ENCODE assay signal across 8 cellular contexts in genomic region chr2:84022810-84023431, GRCh38.
DNase-seq lines count a peak whose midpoint lies in the region; ATAC-seq and TF ChIP-seq lines count a peak whose summit lies in the region.

No MANE protein-coding gene starts in this region.

- no peaks in the 10 kb centered on the region for H3K4me1 ChIP-seq in left lung

- in situ Hi-C loops in astrocyte of the spinal cord (cut with HindIII; ENCODE audit: low sequenced_read_pairs) = no loop called here

- DNase-seq in Calu3 (peak; percentile 60), NCI-H2171 (lab: John Stamatoyannopoulos, UW) (peak; percentile 12), astrocyte of the spinal cord (ENCODE audit: low read depth, low spot score) (peak; percentile 23), left lung (no peak), coronary artery (ENCODE audit: low spot score) (no peak)
- DNase-seq in activated CD8-positive, alpha-beta memory T cell treated with anti-CD3 and anti-CD28 coated beads, Interleukin-2, amount 10 ng/mL, durations not matched to agents 7 days and 5 days = no peak

- TF ChIP-seq CTCF in Calu3 (IDR thresholded peaks at IDR 0.05; ENCODE audit: unreplicated experiment) (peak; percentile 44), astrocyte of the spinal cord (IDR thresholded peaks at IDR 0.05; ENCODE audit: low read depth, low read length) (peak; percentile 53), left lung (IDR thresholded peaks at IDR 0.05) (peak; percentile 46 to 59), coronary artery (IDR thresholded peaks at IDR 0.05) (no peak)

- H3K4me1 Mint-ChIP-seq in Calu3 (ENCODE audit: low read depth, unreplicated experiment) = no peaks in the 10 kb centered on the region
- no peaks in the 10 kb centered on the region for H3K4me1 Mint-ChIP-seq in activated CD8-positive, alpha-beta memory T cell treated with anti-CD3 and anti-CD28 coated beads, Interleukin-2, amount 10 ng/mL, durations not matched to agents 7 days and 5 days

- H3K27ac ChIP-seq in left lung (no peak overlapping the region), coronary artery (no peak overlapping the region)

- H3K9me3 ChIP-seq in left lung = no peaks in the 10 kb centered on the region

- peaks cover 2% of the 10 kb centered on the region for H3K9me3 Mint-ChIP-seq in Calu3 (ENCODE audit: low read depth, unreplicated experiment)
- no peaks in the 10 kb centered on the region for H3K9me3 Mint-ChIP-seq in activated CD8-positive, alpha-beta memory T cell treated with anti-CD3 and anti-CD28 coated beads, Interleukin-2, amount 10 ng/mL, durations not matched to agents 7 days and 5 days (ENCODE audit: low read depth)

- ATAC-seq in GM19395 (IDR thresholded peaks at IDR 0.05; ENCODE audit: unreplicated experiment) (peak; percentile 60), left lung (peak; percentile 40), HG03045 (IDR thresholded peaks at IDR 0.05; ENCODE audit: unreplicated experiment) (no peak)
- ATAC-seq in activated CD8-positive, alpha-beta memory T cell treated with anti-CD3 and anti-CD28 coated beads, Interleukin-2, amount 10 ng/mL, durations not matched to agents 7 days and 5 days = no peak

- H3K36me3 ChIP-seq in left lung = no peaks in the 10 kb centered on the region

- no peaks in the 10 kb centered on the region for H3K27me3 ChIP-seq in left lung

- H3K4me3 Mint-ChIP-seq in Calu3 (ENCODE audit: low read depth, unreplicated experiment) = no peak overlapping the region
- no peak overlapping the region for H3K4me3 Mint-ChIP-seq in activated CD8-positive, alpha-beta memory T cell treated with anti-CD3 and anti-CD28 coated beads, Interleukin-2, amount 10 ng/mL, durations not matched to agents 7 days and 5 days

- H3K27ac Mint-ChIP-seq in Calu3 (ENCODE audit: unreplicated experiment) = no peak overlapping the region
- H3K27ac Mint-ChIP-seq in activated CD8-positive, alpha-beta memory T cell treated with anti-CD3 and anti-CD28 coated beads, Interleukin-2, amount 10 ng/mL, durations not matched to agents 7 days and 5 days = no peak overlapping the region

- no peaks in the 10 kb centered on the region for H3K36me3 Mint-ChIP-seq in Calu3 (ENCODE audit: insufficient read depth, unreplicated experiment)
- H3K36me3 Mint-ChIP-seq in activated CD8-positive, alpha-beta memory T cell treated with anti-CD3 and anti-CD28 coated beads, Interleukin-2, amount 10 ng/mL, durations not matched to agents 7 days and 5 days = no peaks in the 10 kb centered on the region

- CTCF ChIA-PET in Calu3 (lab: Charles Lee) = interaction anchor here (0.6 to 1.9 kb wide), 5 partner anchors 11 to 292 kb away, joined by 3 to 9 read pairs (median 5); no protein-coding TSS in a partner anchor
- CTCF ChIA-PET in activated CD8-positive, alpha-beta memory T cell treated with anti-CD3 and anti-CD28 coated beads, Interleukin-2, amount 10 ng/mL, durations not matched to agents 7 days and 5 days (lab: Charles Lee) = interaction anchor here (0.9 to 2.0 kb wide), 7 partner anchors 8 to 401 kb away, joined by 3 to 10 read pairs (median 4); no protein-coding TSS in a partner anchor

- intact Hi-C loops in Calu3 (cut with micrococcal nuclease; ENCODE audit: unreplicated experiment) (loop anchor here (2.0 kb wide), 1 partner anchor 280 kb away; no protein-coding TSS in a partner anchor), left lung (cut with DNase I) (no loop called here)

- BruUV-seq in Calu3 (replicated peaks; lab: Mats Ljungman, UMichigan) = no TSS peak

- H3K27me3 Mint-ChIP-seq in Calu3 (ENCODE audit: unreplicated experiment) = no peaks in the 10 kb centered on the region
- H3K27me3 Mint-ChIP-seq in activated CD8-positive, alpha-beta memory T cell treated with anti-CD3 and anti-CD28 coated beads, Interleukin-2, amount 10 ng/mL, durations not matched to agents 7 days and 5 days = no peaks in the 10 kb centered on the region

- no peak overlapping the region for H3K4me3 ChIP-seq in astrocyte of the spinal cord (ENCODE audit: low read depth, low read length)
- no peak overlapping the region for H3K4me3 ChIP-seq in left lung
- H3K4me3 ChIP-seq in coronary artery = no peak overlapping the region

Comparison
In these comparisons a context has a peak if more than half of its experiments do, and no peak if none do; other contexts are left out.
1. DNase-seq: peak in Calu3 (single experiment), NCI-H2171 (single experiment) and astrocyte of the spinal cord (single experiment); none in left lung (0 of 2), activated CD8-positive, alpha-beta memory T cell treated with anti-CD3 and anti-CD28 coated beads, Interleukin-2, amount 10 ng/mL, durations not matched to agents 7 days and 5 days (single experiment) and coronary artery (single experiment).
2. ATAC-seq: peak in GM19395 (single experiment) and left lung (single experiment); none in activated CD8-positive, alpha-beta memory T cell treated with anti-CD3 and anti-CD28 coated beads, Interleukin-2, amount 10 ng/mL, durations not matched to agents 7 days and 5 days (single experiment) and HG03045 (single experiment).